Comparison of ENCODE assay signal across 8 cellular contexts in genomic region chr7:5237286-5237685, GRCh38. TPM values are rescaled to one million over a fixed set of nuclear protein-coding genes. Genes with fewer than 3 reads are reported as not detected.
A peak's percentile ranks its signal among the peaks of the same experiment; 100 is the strongest.
DNase-seq lines count a peak whose midpoint lies in the region; ATAC-seq and TF ChIP-seq lines count a peak whose summit lies in the region.

No MANE protein-coding gene starts in this region.

- H3K23ac ChIP-seq in mesendoderm (ENCODE audit: low read length) = no peak overlapping the region

- H3K56ac ChIP-seq in mesendoderm (ENCODE audit: low read length) = no peak overlapping the region

- no CpG with 5 or more reads among the region's 21 CpGs for WGBS in mesendoderm (ENCODE audit: extremely low coverage, insufficient coverage, low lambda C conversion rate)

- H3K18ac ChIP-seq in mesendoderm (ENCODE audit: low read length) = no peak overlapping the region

- H3K4me2 ChIP-seq in mesendoderm (ENCODE audit: low read length) = no peak overlapping the region

- intact Hi-C loops in head of caudate nucleus (cut with DNase I) (loop anchor here (10.0 kb wide), 1 partner anchor 218 kb away; no protein-coding TSS in a partner anchor), posterior cingulate gyrus (cut with DNase I) (no loop called here)
- intact Hi-C loops in activated T-helper 1 cell treated with anti-CD3 and anti-CD28 coated beads, Interleukin-12 subunit alpha, Interleukin-12 subunit beta, Interleukin-2, Interleukin-4 antibody, amounts not matched to agents 30 ng/mL and 10 ng/mL and 1 ng/mL, durations not matched to agents 14 hours and 24 hours and 36 hours (cut with micrococcal nuclease) = no loop called here

- H4K8ac ChIP-seq in mesendoderm (ENCODE audit: low read depth, low read length) = no peak overlapping the region

- H3K4ac ChIP-seq in mesendoderm (ENCODE audit: low read depth, low read length) = no peak overlapping the region

- no peak overlapping the region for H2BK5ac ChIP-seq in mesendoderm (ENCODE audit: low read length)

- no peaks in the 10 kb centered on the region for H3K79me1 ChIP-seq in mesendoderm (ENCODE audit: low read length)

- H3K4me3 ChIP-seq in brain microvascular endothelial cell (ENCODE audit: low read depth, low read length) (no peak overlapping the region), mesendoderm (ENCODE audit: low read length) (no peak overlapping the region)

- peaks cover 14% of the 10 kb centered on the region for H3K4me1 Mint-ChIP-seq in activated T-helper 1 cell treated with anti-CD3 and anti-CD28 coated beads, Interleukin-12 subunit alpha, Interleukin-12 subunit beta, Interleukin-2, Interleukin-4 antibody, amounts not matched to agents 30 ng/mL and 10 ng/mL and 1 ng/mL, durations not matched to agents 14 hours and 24 hours and 36 hours (ENCODE audit: low read depth)

- H3K27me3 Mint-ChIP-seq in activated T-helper 1 cell treated with anti-CD3 and anti-CD28 coated beads, Interleukin-12 subunit alpha, Interleukin-12 subunit beta, Interleukin-2, Interleukin-4 antibody, amounts not matched to agents 30 ng/mL and 10 ng/mL and 1 ng/mL, durations not matched to agents 14 hours and 24 hours and 36 hours (ENCODE audit: insufficient read depth) = peaks cover 24% of the 10 kb centered on the region

- ATAC-seq in HG02642 (IDR thresholded peaks at IDR 0.05; ENCODE audit: poor library complexity, unreplicated experiment) = no peak

- peak; percentile 36 for DNase-seq in SK-MEL-5 (ENCODE audit: low read depth, low spot score)
- peak; percentile 45 to 88 (median 76) for DNase-seq in head of caudate nucleus
- peak; percentile 44 to 95 (median 68) for DNase-seq in posterior cingulate gyrus
- no peak for DNase-seq in activated T-helper 1 cell treated with anti-CD3 and anti-CD28 coated beads, Interleukin-12 subunit alpha, Interleukin-12 subunit beta, Interleukin-2, Interleukin-4 antibody, amounts not matched to agents 30 ng/mL and 10 ng/mL and 1 ng/mL, durations not matched to agents 14 hours and 24 hours and 36 hours (ENCODE audit: low spot score)
- no peak for DNase-seq in brain microvascular endothelial cell
- DNase-seq in mesendoderm = no peak

- in situ Hi-C loops in SK-MEL-5 (cut with HindIII; ENCODE audit: low pct_unique_long_range_greater_than_20kb, low sequenced_read_pairs) (no loop called here), brain microvascular endothelial cell (cut with HindIII; ENCODE audit: low pct_ligation_motif_present, low sequenced_read_pairs) (no loop called here)

- no peaks in the 10 kb centered on the region for H3K9me3 Mint-ChIP-seq in activated T-helper 1 cell treated with anti-CD3 and anti-CD28 coated beads, Interleukin-12 subunit alpha, Interleukin-12 subunit beta, Interleukin-2, Interleukin-4 antibody, amounts not matched to agents 30 ng/mL and 10 ng/mL and 1 ng/mL, durations not matched to agents 14 hours and 24 hours and 36 hours

- H3K4me1 ChIP-seq in mesendoderm (ENCODE audit: control insufficient read depth, low read depth, low read length) = no peaks in the 10 kb centered on the region

- no peak overlapping the region for H4K5ac ChIP-seq in mesendoderm (ENCODE audit: low read length)

- peaks cover 2% of the 10 kb centered on the region for H3K27me3 ChIP-seq in brain microvascular endothelial cell (replicated peaks)
- no peaks in the 10 kb centered on the region for H3K27me3 ChIP-seq in mesendoderm (ENCODE audit: insufficient read depth, low read length, poor library complexity)

- H3K36me3 ChIP-seq in brain microvascular endothelial cell (replicated peaks) (peaks cover 4% of the 10 kb centered on the region), mesendoderm (ENCODE audit: control insufficient read depth, insufficient read depth, low read length) (peaks cover under 1% of the 10 kb centered on the region)

- H2BK15ac ChIP-seq in mesendoderm (replicated peaks; ENCODE audit: low read depth) = no peak overlapping the region

- H3K79me2 ChIP-seq in mesendoderm (ENCODE audit: control insufficient read depth, insufficient read depth, low read length) = no peaks in the 10 kb centered on the region

- H3K27ac ChIP-seq in C4-2B = peak overlapping the region; percentile 4
- H3K27ac ChIP-seq in brain microvascular endothelial cell = no peak overlapping the region
- H3K27ac ChIP-seq in mesendoderm (ENCODE audit: low read depth, low read length) = no peak overlapping the region

- no peak overlapping the region for H3K4me3 Mint-ChIP-seq in activated T-helper 1 cell treated with anti-CD3 and anti-CD28 coated beads, Interleukin-12 subunit alpha, Interleukin-12 subunit beta, Interleukin-2, Interleukin-4 antibody, amounts not matched to agents 30 ng/mL and 10 ng/mL and 1 ng/mL, durations not matched to agents 14 hours and 24 hours and 36 hours

- no peak overlapping the region for H2AK5ac ChIP-seq in mesendoderm (ENCODE audit: low read length)

- H3K9ac ChIP-seq in mesendoderm (ENCODE audit: low read length) = no peak overlapping the region

- H3K27ac Mint-ChIP-seq in activated T-helper 1 cell treated with anti-CD3 and anti-CD28 coated beads, Interleukin-12 subunit alpha, Interleukin-12 subunit beta, Interleukin-2, Interleukin-4 antibody, amounts not matched to agents 30 ng/mL and 10 ng/mL and 1 ng/mL, durations not matched to agents 14 hours and 24 hours and 36 hours = no peak overlapping the region

- peaks cover 5% of the 10 kb centered on the region for H3K36me3 Mint-ChIP-seq in activated T-helper 1 cell treated with anti-CD3 and anti-CD28 coated beads, Interleukin-12 subunit alpha, Interleukin-12 subunit beta, Interleukin-2, Interleukin-4 antibody, amounts not matched to agents 30 ng/mL and 10 ng/mL and 1 ng/mL, durations not matched to agents 14 hours and 24 hours and 36 hours (ENCODE audit: low read depth)

- TF ChIP-seq CTCF in C4-2B (conservative IDR thresholded peaks at IDR 0.05) (no peak), brain microvascular endothelial cell (IDR thresholded peaks at IDR 0.05; ENCODE audit: low read depth, low read length, missing control alignments) (no peak)

- no peak overlapping the region for H2BK120ac ChIP-seq in mesendoderm (ENCODE audit: low read depth, low read length)

RNA-seq across cellular contexts. Expression of gene SLC29A4, which starts 45.5 kb away (rescaled TPM):
- total RNA-seq in SK-MEL-5 (2014; rRNA removed; shearing (Covaris generic)) = 8.8 and 9.4 TPM in 2 replicates
- polyA plus RNA-seq in SK-MEL-5 (2015; cell fraction: cytosol; rRNA removed) = 12.4 and 13.8 TPM in 2 replicates
- 13.7 and 21.2 TPM in 2 replicates for polyA plus RNA-seq in SK-MEL-5 (2015; cell fraction: nucleus; rRNA removed)
- total RNA-seq in activated T-helper 1 cell treated with anti-CD3 and anti-CD28 coated beads, Interleukin-12 subunit alpha, Interleukin-12 subunit beta, Interleukin-2, Interleukin-4 antibody, amounts not matched to agents 30 ng/mL and 10 ng/mL and 1 ng/mL, durations not matched to agents 14 hours and 24 hours and 36 hours = 0.29 and 0.54 TPM in 2 replicates
- 2.1 TPM for polyA plus RNA-seq in mesendoderm (2013, experiment 1 of 2)
- 2.0 TPM for polyA plus RNA-seq in mesendoderm (2013, experiment 2 of 2)

RNA-seq across cellular contexts. Expression of gene WIPI2, which starts 47.3 kb away (rescaled TPM):
- 74.5 and 86.6 TPM in 2 replicates for total RNA-seq in SK-MEL-5 (2014; rRNA removed; shearing (Covaris generic))
- polyA plus RNA-seq in SK-MEL-5 (2015; cell fraction: cytosol; rRNA removed) = 90.0 and 107 TPM in 2 replicates
- 76.0 and 91.8 TPM in 2 replicates for polyA plus RNA-seq in SK-MEL-5 (2015; cell fraction: nucleus; rRNA removed)
- total RNA-seq in activated T-helper 1 cell treated with anti-CD3 and anti-CD28 coated beads, Interleukin-12 subunit alpha, Interleukin-12 subunit beta, Interleukin-2, Interleukin-4 antibody, amounts not matched to agents 30 ng/mL and 10 ng/mL and 1 ng/mL, durations not matched to agents 14 hours and 24 hours and 36 hours = 53.7 and 54.9 TPM in 2 replicates
- polyA plus RNA-seq in mesendoderm (2013, experiment 1 of 2) = 75.8 TPM
- 79.9 TPM for polyA plus RNA-seq in mesendoderm (2013, experiment 2 of 2)

Comparison
In these comparisons a context has a peak if more than half of its experiments do, and no peak if none do; other contexts are left out.
1. DNase-seq: peak in SK-MEL-5 (single experiment), head of caudate nucleus (42 of 42) and posterior cingulate gyrus (10 of 10); none in activated T-helper 1 cell treated with anti-CD3 and anti-CD28 coated beads, Interleukin-12 subunit alpha, Interleukin-12 subunit beta, Interleukin-2, Interleukin-4 antibody, amounts not matched to agents 30 ng/mL and 10 ng/mL and 1 ng/mL, durations not matched to agents 14 hours and 24 hours and 36 hours (single experiment), brain microvascular endothelial cell (single experiment) and mesendoderm (single experiment).